In genomic region chr5:173862047-173862477, GRCh38 we compare ENCODE assay signal across 17 cellular contexts.
"Had no signal": no experiment of that assay in that cellular context is flagged by ENCODE, and none has a peak within 500 bp of the region (broad histone marks: within the 10 kb centered on the region; RNA-seq: fewer than 3 reads in every experiment).

No MANE protein-coding gene starts in this region.

- H3K27ac ChIP-seq: foreskin keratinocyte, hepatocyte, psoas muscle, spleen, testis, tibial nerve had no signal

- H3K4me3 ChIP-seq: hepatocyte, lung, psoas muscle, spleen, testis, tibial nerve had no signal

- DNase-seq: effector memory CD8-positive, alpha-beta T cell; foreskin keratinocyte; head of caudate nucleus; left colon; left ventricle myocardium superior; naive thymus-derived CD4-positive, alpha-beta T cell; nephron progenitor cell; psoas muscle; retina; spleen; stimulated activated CD4-positive, alpha-beta T cell treated with anti-CD3 and anti-CD28 coated beads, Interleukin-15, amount 100 ng/mL, for 24 hours; stimulated activated CD4-positive, alpha-beta T cell treated with anti-CD3 and anti-CD28 coated beads, Interleukin-1b, Interleukin-23, amount 100 ng/mL, for 48 hours; stimulated activated CD4-positive, alpha-beta T cell treated with anti-CD3 and anti-CD28 coated beads, Interleukin-4, amount 100 ng/mL, for 24 hours; testis had no signal

- H3K4me2 ChIP-seq: hepatocyte had no signal

- H3K79me2 ChIP-seq: hepatocyte had no signal

- H3K27me3 ChIP-seq: foreskin keratinocyte, hepatocyte, spleen, testis, tibial nerve had no signal

- H3K9me3 ChIP-seq: psoas muscle, spleen, testis had no signal

- H3K36me3 ChIP-seq: spleen, tibial nerve had no signal

- H3K4me1 ChIP-seq: foreskin keratinocyte, psoas muscle, testis had no signal
